ENCODE assay signal across 21 cellular contexts in the genomic region with DNA sequence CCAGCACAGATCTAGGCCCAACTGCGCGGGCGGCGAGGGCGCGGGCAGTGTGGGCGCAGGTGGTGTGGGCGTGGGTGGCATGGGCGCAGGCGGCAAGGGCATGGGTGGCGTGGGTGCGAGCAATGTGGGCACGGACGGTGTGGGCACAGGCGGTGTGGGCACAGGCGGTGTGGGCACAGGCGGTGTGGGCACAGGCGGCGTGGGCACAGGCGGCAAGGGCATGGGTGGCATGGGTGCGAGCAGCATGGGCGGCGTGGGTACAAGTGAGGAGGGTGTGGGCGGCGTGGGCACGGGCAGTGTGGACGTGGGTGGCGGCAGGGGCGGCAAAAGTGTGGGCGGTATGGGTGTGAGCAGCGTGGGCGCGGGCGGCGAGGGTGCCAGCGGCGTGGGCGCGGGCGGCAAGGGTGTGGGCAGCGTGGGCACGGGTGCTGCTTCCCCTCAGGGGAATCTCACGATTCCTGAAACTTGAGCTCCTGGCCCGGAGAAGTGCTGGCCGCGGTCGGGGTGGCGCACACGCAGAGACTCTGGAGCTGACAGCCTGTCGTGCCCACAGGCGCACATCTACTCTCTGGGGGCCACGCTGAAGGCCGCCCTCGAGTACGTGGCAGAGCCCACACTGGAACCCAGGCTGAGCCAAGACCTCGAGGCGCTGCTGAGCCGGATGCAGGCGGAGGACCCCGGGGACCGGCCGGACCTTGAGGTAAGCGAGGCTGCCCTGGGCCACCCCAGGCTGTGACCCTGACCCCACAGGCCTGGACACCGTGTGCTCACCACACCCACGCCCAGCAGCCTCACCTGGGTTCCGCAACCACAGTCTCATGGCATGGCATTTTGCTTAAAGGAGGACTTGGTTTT. TPM values are rescaled to one million over a fixed set of nuclear protein-coding genes. Genes with fewer than 3 reads are reported as not detected.
DNase-seq lines count a peak whose midpoint lies in the region; ATAC-seq, FAIRE-seq and TF ChIP-seq lines count a peak whose summit lies in the region.
"Had no signal": no experiment of that assay in that cellular context is flagged by ENCODE, and none has a peak within 500 bp of the region (broad histone marks: within the 10 kb centered on the region; RNA-seq: fewer than 3 reads in every experiment).

No MANE protein-coding gene starts in this region.

- H3K23me2 ChIP-seq in H1 (ENCODE audit: low read depth, low read length) = 0 out of 2 replicates have a peak, but pooled peaks cover 2% of the 10 kb centered on the region

- peak; percentile 54 for ATAC-seq in stimulated activated naive CD8-positive, alpha-beta T cell treated with anti-CD3 and anti-CD28 coated beads, Interleukin-15, amount 100 ng/mL, for 72 hours
- no peak for ATAC-seq in stimulated activated naive CD8-positive, alpha-beta T cell treated with anti-CD3 and anti-CD28 coated beads, Interleukin-15, Interleukin-2, amounts not matched to agents 100 U/mL and 50 U/mL, for 24 hours
- no peak for ATAC-seq in GM21723 (IDR thresholded peaks at IDR 0.05; ENCODE audit: unreplicated experiment)
- ATAC-seq in activated T-cell treated with anti-CD3 and anti-CD28 coated beads, Interleukin-2, amount 50 U/mL, for 4 hours = no peak
- ATAC-seq: CD8-positive, alpha-beta T cell had no signal

- no peak for TF ChIP-seq EP300 in H1 (IDR thresholded peaks at IDR 0.05; ENCODE audit: borderline replicate concordance in 1 of 2, low read depth in 2 of 2, low read length in 2 of 2)

- no peak overlapping the region for H4K12ac ChIP-seq in trophoblast cell (ENCODE audit: low read depth, low read length)

- 0 out of 2 replicates have a peak overlapping the region, but pooled peaks have one; percentile 25 for H4K8ac ChIP-seq in H1 (ENCODE audit: extremely low read depth, insufficient read depth, low read length)
- no peak overlapping the region for H4K8ac ChIP-seq in trophoblast cell (ENCODE audit: low read depth, low read length)

- H3K36me3 ChIP-seq in H1 (ENCODE audit: control insufficient read depth in 2 of 4, insufficient read depth in 4 of 4, low read length in 3 of 4) = peaks cover 0 to 17% (median 10%) of the 10 kb centered on the region in 4 experiments; a peak in 4 of 8 replicates
- peaks cover 0 to 2% of the 10 kb centered on the region in 2 experiments for H3K36me3 ChIP-seq in trophoblast cell (ENCODE audit: control insufficient read depth in 1 of 2, insufficient read depth in 2 of 2, low read length in 2 of 2)

- no peak overlapping the region for H3K27ac Mint-ChIP-seq in stimulated activated naive CD8-positive, alpha-beta T cell treated with anti-CD3 and anti-CD28 coated beads, Interleukin-15, amount 100 ng/mL, for 72 hours
- H3K27ac Mint-ChIP-seq: B cell; CD14-positive monocyte; CD8-positive, alpha-beta T cell had no signal

- no peaks in the 10 kb centered on the region for H3K4me1 Mint-ChIP-seq in stimulated activated naive CD8-positive, alpha-beta T cell treated with anti-CD3 and anti-CD28 coated beads, Interleukin-15, amount 100 ng/mL, for 72 hours
- H3K4me1 Mint-ChIP-seq in activated T-cell treated with anti-CD3 and anti-CD28 coated beads, Interleukin-2, amount 50 U/mL, for 4 hours (ENCODE audit: low read depth) = no peaks in the 10 kb centered on the region
- H3K4me1 Mint-ChIP-seq: B cell, CD14-positive monocyte had no signal

- H2BK5ac ChIP-seq in H1 (ENCODE audit: low read depth, low read length) (no peak overlapping the region), trophoblast cell (ENCODE audit: low read depth, low read length, poor library complexity) (no peak overlapping the region)

- H3K27ac ChIP-seq in H1 (ENCODE audit: low read depth, low read length) = no peak overlapping the region
- no peak overlapping the region for H3K27ac ChIP-seq in trophoblast cell (ENCODE audit: low read depth, low read length)
- H3K27ac ChIP-seq: HL-60 had no signal

- no peak overlapping the region for H2AFZ ChIP-seq in H1 (ENCODE audit: low read length)
- no peak overlapping the region for H2AFZ ChIP-seq in trophoblast cell (ENCODE audit: insufficient read depth, low read length, poor library complexity)

- no peak overlapping the region for H3K4me3 ChIP-seq in H1 (ENCODE audit: extremely low read depth in 1 of 4, insufficient read depth in 2 of 4, low read depth in 3 of 4, low read length in 4 of 4)
- H3K4me3 ChIP-seq in trophoblast cell (ENCODE audit: low read depth, low read length) = peak overlapping the region; percentile 10

- H3K9me3 ChIP-seq in H1 (ENCODE audit: insufficient read depth in 2 of 2, low read depth in 1 of 2, low read length in 1 of 2) (peaks cover under 1 to 11% of the 10 kb centered on the region in 2 experiments; a peak in 2 of 4 replicates), trophoblast cell (ENCODE audit: insufficient read depth, low read depth, low read length) (peaks cover 11% of the 10 kb centered on the region)

- H3K9ac ChIP-seq in H1 (replicated peaks in 1 of 4; ENCODE audit: extremely low read depth in 1 of 4, low read depth in 3 of 4, low read length in 3 of 4) = no peak overlapping the region
- no peak overlapping the region for H3K9ac ChIP-seq in trophoblast cell (ENCODE audit: low read length)

- H2BK120ac ChIP-seq in H1 (replicated peaks; ENCODE audit: low read depth, low read length) = no peak overlapping the region
- H2BK120ac ChIP-seq in trophoblast cell (ENCODE audit: insufficient read depth, low read length, poor library complexity) = no peak overlapping the region

- no peak overlapping the region for H4K5ac ChIP-seq in H1 (ENCODE audit: insufficient read length, low read depth, low read length)

- H3K4me2 ChIP-seq in H1 (ENCODE audit: insufficient read depth in 1 of 2, low read depth in 2 of 2, low read length in 2 of 2) (no peak overlapping the region), trophoblast cell (ENCODE audit: low read length) (no peak overlapping the region)

- FAIRE-seq in H1 (lab: Jason Lieb, UNC) = no peak
- FAIRE-seq: A204.1, D721Med, G401.6, GM12891 had no signal

- H3K14ac ChIP-seq in H1 (ENCODE audit: insufficient read length) = no peak overlapping the region
- no peak overlapping the region for H3K14ac ChIP-seq in trophoblast cell (ENCODE audit: low read length)

- no peak overlapping the region for H2BK20ac ChIP-seq in H1 (ENCODE audit: low read length)

- in situ Hi-C loops in GM13977 (cut with MboI; ENCODE audit: low pct_unique_long_range_greater_than_20kb, low sequenced_read_pairs, unreplicated experiment) = no loop called here

- H3K4me1 ChIP-seq in H1 (replicated peaks in 1 of 4; ENCODE audit: control insufficient read depth in 3 of 4, insufficient read depth in 4 of 4, low read length in 3 of 4) (no peaks in the 10 kb centered on the region; a peak in 1 of 7 replicates), trophoblast cell (ENCODE audit: control insufficient read depth in 1 of 2, insufficient read depth in 2 of 2, low read length in 2 of 2) (no peaks in the 10 kb centered on the region)

- no peaks in the 10 kb centered on the region for H3K79me1 ChIP-seq in H1 (ENCODE audit: low read depth, low read length)
- H3K79me1 ChIP-seq in trophoblast cell (ENCODE audit: low read length) = no peaks in the 10 kb centered on the region

- H3K18ac ChIP-seq in H1 (ENCODE audit: extremely low read depth, low read length) (no peak overlapping the region), trophoblast cell (ENCODE audit: low read length) (no peak overlapping the region)

- no peak overlapping the region for H2BK15ac ChIP-seq in H1 (ENCODE audit: low read length)

- H3K79me2 ChIP-seq in H1 (ENCODE audit: control insufficient read depth in 1 of 2, insufficient read depth in 2 of 2, low read length in 2 of 2) (no peaks in the 10 kb centered on the region), trophoblast cell (ENCODE audit: control insufficient read depth, insufficient read depth, low read length, poor library complexity) (no peaks in the 10 kb centered on the region)

- no peak for TF ChIP-seq POLR2A in H1 (IDR thresholded peaks at IDR 0.05; ENCODE audit: control extremely low read depth in 1 of 2, low read depth in 2 of 2, low read length in 2 of 2)

- H3K36me3 Mint-ChIP-seq in activated T-cell treated with anti-CD3 and anti-CD28 coated beads, Interleukin-2, amount 50 U/mL, for 4 hours (ENCODE audit: insufficient read depth) = no peaks in the 10 kb centered on the region
- H3K36me3 Mint-ChIP-seq: CD14-positive monocyte; CD8-positive, alpha-beta T cell had no signal

- no peaks in the 10 kb centered on the region for H3K27me3 ChIP-seq in H1 (replicated peaks in 1 of 4; ENCODE audit: control insufficient read depth in 3 of 4, extremely low read depth in 1 of 4, insufficient read depth in 3 of 4, low read length in 3 of 4)
- no peaks in the 10 kb centered on the region for H3K27me3 ChIP-seq in trophoblast cell (ENCODE audit: insufficient read depth, low read length)

- TF ChIP-seq RAD21 in H1 (IDR thresholded peaks at IDR 0.05 in 1 of 2, conservative IDR thresholded peaks at IDR 0.05 in 1 of 2; ENCODE audit: low read depth in 2 of 2, low read length in 2 of 2) = no peak

- CTCF ChIA-PET in H1 (lab: Charles Lee; ENCODE audit: partially characterized antibody) = interaction anchor here (1.1 to 1.7 kb wide), 3 partner anchors 14 to 40 kb away, joined by 4 to 7 read pairs (median 6); no protein-coding TSS in a partner anchor

- peaks cover 4 to 12% of the 10 kb centered on the region in 2 donors for H3K9me3 Mint-ChIP-seq in stimulated activated naive CD8-positive, alpha-beta T cell treated with anti-CD3 and anti-CD28 coated beads, Interleukin-15, amount 100 ng/mL, for 72 hours
- H3K9me3 Mint-ChIP-seq in activated T-cell treated with anti-CD3 and anti-CD28 coated beads, Interleukin-2, amount 50 U/mL, for 4 hours = no peaks in the 10 kb centered on the region
- H3K9me3 Mint-ChIP-seq: CD8-positive, alpha-beta T cell had no signal

- 91% methylated on average over 43 of the region's 66 CpGs; no CpG with 5 or more reads in 1 of the 2 experiments for WGBS in H1 (ENCODE audit: extremely low coverage in 1 of 2, insufficient coverage in 1 of 2, insufficient read length in 1 of 2, insufficient replicate concordance in 2 of 2, low coverage in 1 of 2, low lambda C conversion rate in 2 of 2, missing lambda C conversion rate in 1 of 2), 2 experiments
- WGBS in trophoblast cell (ENCODE audit: extremely low coverage, insufficient coverage, insufficient read length) = no CpG with 5 or more reads among the region's 66 CpGs

- peaks cover 11% of the 10 kb centered on the region for H3K27me3 Mint-ChIP-seq in stimulated activated naive CD8-positive, alpha-beta T cell treated with anti-CD3 and anti-CD28 coated beads, Interleukin-15, amount 100 ng/mL, for 72 hours
- peaks cover 5% of the 10 kb centered on the region for H3K27me3 Mint-ChIP-seq in activated T-cell treated with anti-CD3 and anti-CD28 coated beads, Interleukin-2, amount 50 U/mL, for 4 hours (ENCODE audit: low read depth)

- H3K56ac ChIP-seq in H1 (replicated peaks; ENCODE audit: insufficient read length, low read depth, low read length) = no peak overlapping the region

- no peak overlapping the region for H3K4me3 Mint-ChIP-seq in stimulated activated naive CD8-positive, alpha-beta T cell treated with anti-CD3 and anti-CD28 coated beads, Interleukin-15, amount 100 ng/mL, for 72 hours
- no peak overlapping the region for H3K4me3 Mint-ChIP-seq in activated T-cell treated with anti-CD3 and anti-CD28 coated beads, Interleukin-2, amount 50 U/mL, for 4 hours
- H3K4me3 Mint-ChIP-seq: B cell; CD14-positive monocyte; CD8-positive, alpha-beta T cell had no signal

- H3K23ac ChIP-seq in H1 (ENCODE audit: insufficient read length) (no peak overlapping the region), trophoblast cell (ENCODE audit: low read length) (no peak overlapping the region)

- POLR2A ChIA-PET in H1 (lab: Charles Lee; ENCODE audit: partially characterized antibody) = interaction anchor here (1.9 to 2.1 kb wide), 2 partner anchors 15 kb away, joined by 5 to 6 read pairs; no protein-coding TSS in a partner anchor

- H4K20me1 ChIP-seq in H1 (replicated peaks in 1 of 2; ENCODE audit: control insufficient read depth in 1 of 2, insufficient read depth in 2 of 2, low read length in 2 of 2) = peaks cover 0 to 10% of the 10 kb centered on the region in 2 experiments

- H2AK5ac ChIP-seq in H1 (ENCODE audit: low read depth, low read length) = no peak overlapping the region
- H2AK5ac ChIP-seq in trophoblast cell (ENCODE audit: low read length) = no peak overlapping the region

- H2BK12ac ChIP-seq in H1 (ENCODE audit: low read depth, low read length) = no peak overlapping the region
- H2BK12ac ChIP-seq in trophoblast cell (ENCODE audit: low read length) = no peak overlapping the region

- H4K91ac ChIP-seq in H1 (replicated peaks; ENCODE audit: insufficient read length, low read length) (no peak overlapping the region), trophoblast cell (ENCODE audit: low read depth, low read length) (no peak overlapping the region)

- no peak for TF ChIP-seq CTCF in H1 (IDR thresholded peaks at IDR 0.05; ENCODE audit: control extremely low read depth in 1 of 3, insufficient read depth in 1 of 3, low read depth in 1 of 3, low read length in 3 of 3)
- no peak for TF ChIP-seq CTCF in GM13977 (IDR thresholded peaks at IDR 0.05; ENCODE audit: extremely low read depth, insufficient read depth, missing control alignments)

- DNase-seq in stimulated activated naive CD8-positive, alpha-beta T cell treated with anti-CD3 and anti-CD28 coated beads, Interleukin-15, amount 100 ng/mL, for 72 hours = no peak
- DNase-seq in stimulated activated naive CD8-positive, alpha-beta T cell treated with anti-CD3 and anti-CD28 coated beads, Interleukin-15, Interleukin-2, amounts not matched to agents 100 U/mL and 50 U/mL, for 24 hours = no peak
- no peak for DNase-seq in H1 (ENCODE audit: low read depth in 1 of 2, low spot score in 2 of 2)
- DNase-seq in trophoblast cell = no peak
- no peak for DNase-seq in GM13977 (ENCODE audit: low spot score)
- DNase-seq in activated T-cell treated with anti-CD3 and anti-CD28 coated beads, Interleukin-2, amount 50 U/mL, for 4 hours = no peak
- DNase-seq: COR-L47, DMS153, DMS79 treated with DMSO at 0.1 percent for 48 hours, EL, HCEC 1CT had no signal

- H3K4ac ChIP-seq in H1 (replicated peaks; ENCODE audit: insufficient read length, low read depth, low read length) (no peak overlapping the region), trophoblast cell (ENCODE audit: low read depth, low read length) (no peak overlapping the region)

RNA-seq across cellular contexts. Expression of a gene that starts 23.0 kb away (rescaled TPM):
- 16.7 and 19.3 TPM in 2 replicates for total RNA-seq in H1 (2021; fragmentation: NEBNext Ultra II Directional; extraction: Animal tissue kit (Norgen Biotek cat#: 25700))
- polyA plus RNA-seq in H1 (2011; rRNA removed) = 7.5 and 10.4 TPM in 2 replicates
- polyA plus RNA-seq in H1 (2011; cell fraction: cytosol; rRNA removed) = 8.2 TPM
- polyA plus RNA-seq in H1 (2011; cell fraction: nucleus; rRNA removed) = 24.2 TPM
- 10.6 to 18.0 TPM (median 14.3 TPM) in 4 replicates for polyA plus RNA-seq in H1 (2012, experiment 1 of 2)
- polyA plus RNA-seq in H1 (2012, experiment 2 of 2) = 7.0 TPM
- 6.2 TPM for polyA plus RNA-seq in H1 (2013, experiment 1 of 2)
- 5.8 TPM for polyA plus RNA-seq in H1 (2013, experiment 2 of 2)
- 14.2 and 17.3 TPM in 2 replicates for polyA minus RNA-seq in H1 (2011; rRNA and poly(A)+ RNA removed)
- polyA minus RNA-seq in H1 (2011; cell fraction: cytosol; rRNA and poly(A)+ RNA removed) = 9.8 TPM
- polyA minus RNA-seq in H1 (2011; cell fraction: nucleus; rRNA and poly(A)+ RNA removed) = 27.6 TPM
- polyA plus RNA-seq in trophoblast cell (2013) = 0.71 and 0.75 TPM in 2 replicates
- under 1 TPM in 1 of 3 donors, not detected in 2; 0.05 TPM for total RNA-seq in activated T-cell treated with anti-CD3 and anti-CD28 coated beads, Interleukin-2, amount 50 U/mL, for 4 hours
- total RNA-seq: CD8-positive, alpha-beta T cell had no signal

RNA-seq across cellular contexts. Expression of a gene that starts 47.0 kb away (rescaled TPM):
- 21.7 and 21.8 TPM in 2 replicates for total RNA-seq in H1 (2021; fragmentation: NEBNext Ultra II Directional; extraction: Animal tissue kit (Norgen Biotek cat#: 25700))
- polyA plus RNA-seq in H1 (2011; rRNA removed) = 0.47 and 0.97 TPM in 2 replicates
- polyA plus RNA-seq in H1 (2011; cell fraction: cytosol; rRNA removed) = 0.56 TPM
- polyA plus RNA-seq in H1 (2011; cell fraction: nucleus; rRNA removed) = 3.0 TPM
- polyA plus RNA-seq in H1 (2012, experiment 1 of 2) = 4.6 to 12.2 TPM (median 10.6 TPM) in 4 replicates
- 0.80 TPM for polyA plus RNA-seq in H1 (2012, experiment 2 of 2)
- 23.8 TPM for polyA plus RNA-seq in H1 (2013, experiment 1 of 2)
- polyA plus RNA-seq in H1 (2013, experiment 2 of 2) = 24.8 TPM
- polyA minus RNA-seq in H1 (2011; rRNA and poly(A)+ RNA removed) = not detected in 2 replicates
- 6.3 TPM for polyA minus RNA-seq in H1 (2011; cell fraction: cytosol; rRNA and poly(A)+ RNA removed)
- 4.3 TPM for polyA minus RNA-seq in H1 (2011; cell fraction: nucleus; rRNA and poly(A)+ RNA removed)
- polyA plus RNA-seq in trophoblast cell (2013) = 0.25 and 0.31 TPM in 2 replicates
- under 1 TPM in 1 of 3 donors, not detected in 2; 0.25 TPM for total RNA-seq in activated T-cell treated with anti-CD3 and anti-CD28 coated beads, Interleukin-2, amount 50 U/mL, for 4 hours
- total RNA-seq: CD8-positive, alpha-beta T cell; H4 had no signal

RNA-seq across cellular contexts. Expression of a gene that starts 54.6 kb away (rescaled TPM):
- total RNA-seq in H1 (2021; fragmentation: NEBNext Ultra II Directional; extraction: Animal tissue kit (Norgen Biotek cat#: 25700)) = 4.7 and 5.6 TPM in 2 replicates
- 5.6 and 7.8 TPM in 2 replicates for polyA plus RNA-seq in H1 (2011; rRNA removed)
- 4.6 TPM for polyA plus RNA-seq in H1 (2011; cell fraction: cytosol; rRNA removed)
- polyA plus RNA-seq in H1 (2011; cell fraction: nucleus; rRNA removed) = 17.4 TPM
- polyA plus RNA-seq in H1 (2012, experiment 1 of 2) = 3.4 to 5.9 TPM (median 5.1 TPM) in 4 replicates
- polyA plus RNA-seq in H1 (2012, experiment 2 of 2) = 3.8 TPM
- 3.8 TPM for polyA plus RNA-seq in H1 (2013, experiment 1 of 2)
- polyA plus RNA-seq in H1 (2013, experiment 2 of 2) = 3.5 TPM
- 1.6 and 1.7 TPM in 2 replicates for polyA minus RNA-seq in H1 (2011; rRNA and poly(A)+ RNA removed)
- 5.8 TPM for polyA minus RNA-seq in H1 (2011; cell fraction: cytosol; rRNA and poly(A)+ RNA removed)
- 6.0 TPM for polyA minus RNA-seq in H1 (2011; cell fraction: nucleus; rRNA and poly(A)+ RNA removed)
- 0.14 and 0.19 TPM in 2 replicates for polyA plus RNA-seq in trophoblast cell (2013)
- total RNA-seq in activated T-cell treated with anti-CD3 and anti-CD28 coated beads, Interleukin-2, amount 50 U/mL, for 4 hours = not detected
- total RNA-seq: B cell; CD8-positive, alpha-beta T cell; H4 had no signal

Comparison
In these comparisons a context has a peak if more than half of its experiments do, and no peak if none do; other contexts are left out.
1. RNA of a gene that starts 23.0 kb away (total RNA-seq): 16.7 to 19.3 TPM in H1; 0.05 TPM in activated T-cell treated with anti-CD3 and anti-CD28 coated beads, Interleukin-2, amount 50 U/mL, for 4 hours; every median in the first group is over 10 times any median in the second.
2. RNA of a gene that starts 47.0 kb away (total RNA-seq): 21.7 to 21.8 TPM in H1; 0.25 TPM in activated T-cell treated with anti-CD3 and anti-CD28 coated beads, Interleukin-2, amount 50 U/mL, for 4 hours; every median in the first group is over 10 times any median in the second.